Comparison of ENCODE assay signal across 15 cellular contexts in genomic region chr17:74742978-74743545, GRCh38. TPM values are rescaled to one million over a fixed set of nuclear protein-coding genes. Genes with fewer than 3 reads are reported as not detected.
A peak's percentile ranks its signal among the peaks of the same experiment; 100 is the strongest.
DNase-seq lines count a peak whose midpoint lies in the region; ATAC-seq lines count a peak whose summit lies in the region.
"Had no signal": no experiment of that assay in that cellular context is flagged by ENCODE, and none has a peak within 500 bp of the region (broad histone marks: within the 10 kb centered on the region; RNA-seq: fewer than 3 reads in every experiment).

No MANE protein-coding gene starts in this region.

- peak overlapping the region; percentile 82 for H3K27ac Mint-ChIP-seq in stimulated activated naive CD8-positive, alpha-beta T cell treated with anti-CD3 and anti-CD28 coated beads, Interleukin-15, Interleukin-2, amounts not matched to agents 100 ng/mL and 50 ng/mL, for 24 hours
- H3K27ac Mint-ChIP-seq in activated CD8-positive, alpha-beta T cell treated with anti-CD3 and anti-CD28 coated beads, Interleukin-2, amount 10 ng/mL, durations not matched to agents 7 days and 5 days = peak overlapping the region; percentile 97
- H3K27ac Mint-ChIP-seq in memory B cell = peak overlapping the region; percentile 87
- H3K27ac Mint-ChIP-seq: endodermal cell had no signal

- H3K36me3 Mint-ChIP-seq in stimulated activated naive CD8-positive, alpha-beta T cell treated with anti-CD3 and anti-CD28 coated beads, Interleukin-15, Interleukin-2, amounts not matched to agents 100 ng/mL and 50 ng/mL, for 24 hours (ENCODE audit: low read depth) = no peaks in the 10 kb centered on the region
- H3K36me3 Mint-ChIP-seq in activated CD8-positive, alpha-beta T cell treated with anti-CD3 and anti-CD28 coated beads, Interleukin-2, amount 10 ng/mL, durations not matched to agents 7 days and 5 days (ENCODE audit: low read depth) = peaks cover 18% of the 10 kb centered on the region
- H3K36me3 Mint-ChIP-seq in memory B cell = peaks cover 2% of the 10 kb centered on the region

- peaks cover 84% of the 10 kb centered on the region for H3K4me1 Mint-ChIP-seq in stimulated activated naive CD8-positive, alpha-beta T cell treated with anti-CD3 and anti-CD28 coated beads, Interleukin-15, Interleukin-2, amounts not matched to agents 100 ng/mL and 50 ng/mL, for 24 hours (ENCODE audit: low read depth)
- H3K4me1 Mint-ChIP-seq in activated CD8-positive, alpha-beta T cell treated with anti-CD3 and anti-CD28 coated beads, Interleukin-2, amount 10 ng/mL, durations not matched to agents 7 days and 5 days (ENCODE audit: low read depth) = peaks cover 93% of the 10 kb centered on the region
- H3K4me1 Mint-ChIP-seq in memory B cell = peaks cover 53% of the 10 kb centered on the region

- CTCF ChIA-PET in activated CD8-positive, alpha-beta T cell treated with anti-CD3 and anti-CD28 coated beads, Interleukin-2, amount 10 ng/mL, durations not matched to agents 7 days and 5 days (lab: Charles Lee) = interaction anchor here (0.9 to 2.8 kb wide), 10 partner anchors 9 to 119 kb away, joined by 3 to 41 read pairs (median 11); no protein-coding TSS in a partner anchor

- no peaks in the 10 kb centered on the region for H3K27me3 Mint-ChIP-seq in stimulated activated naive CD8-positive, alpha-beta T cell treated with anti-CD3 and anti-CD28 coated beads, Interleukin-15, Interleukin-2, amounts not matched to agents 100 ng/mL and 50 ng/mL, for 24 hours
- H3K27me3 Mint-ChIP-seq in activated CD8-positive, alpha-beta T cell treated with anti-CD3 and anti-CD28 coated beads, Interleukin-2, amount 10 ng/mL, durations not matched to agents 7 days and 5 days (ENCODE audit: low read depth) = no peaks in the 10 kb centered on the region
- no peaks in the 10 kb centered on the region for H3K27me3 Mint-ChIP-seq in memory B cell

- POLR2A ChIA-PET in activated CD8-positive, alpha-beta T cell treated with anti-CD3 and anti-CD28 coated beads, Interleukin-2, amount 10 ng/mL, durations not matched to agents 7 days and 5 days (lab: Charles Lee) = interaction anchor here (0.6 to 2.1 kb wide), 3 partner anchors 8 to 139 kb away, joined by 3 to 10 read pairs (median 4); partner anchors contain the start of gene FDXR

- no peak for DNase-seq in stimulated activated naive CD8-positive, alpha-beta T cell treated with anti-CD3 and anti-CD28 coated beads, Interleukin-15, Interleukin-2, amounts not matched to agents 100 U/mL and 50 U/mL, for 24 hours
- no peak for DNase-seq in activated CD8-positive, alpha-beta T cell treated with anti-CD3 and anti-CD28 coated beads, Interleukin-2, amount 10 ng/mL, durations not matched to agents 7 days and 5 days
- DNase-seq in memory B cell (ENCODE audit: low spot score in 2 of 2) (no peak), 8988T (no peak), OCI-M2 (lab: John Stamatoyannopoulos, UW; ENCODE audit: unreplicated experiment) (no peak)
- DNase-seq: brain microvascular endothelial cell, foreskin melanocyte, NCI-H2171 had no signal

- no peaks in the 10 kb centered on the region for H3K9me3 Mint-ChIP-seq in stimulated activated naive CD8-positive, alpha-beta T cell treated with anti-CD3 and anti-CD28 coated beads, Interleukin-15, Interleukin-2, amounts not matched to agents 100 ng/mL and 50 ng/mL, for 24 hours
- H3K9me3 Mint-ChIP-seq in activated CD8-positive, alpha-beta T cell treated with anti-CD3 and anti-CD28 coated beads, Interleukin-2, amount 10 ng/mL, durations not matched to agents 7 days and 5 days (ENCODE audit: insufficient read depth) = no peaks in the 10 kb centered on the region
- no peaks in the 10 kb centered on the region for H3K9me3 Mint-ChIP-seq in memory B cell
- H3K9me3 Mint-ChIP-seq: endodermal cell had no signal

- no peak for ATAC-seq in stimulated activated naive CD8-positive, alpha-beta T cell treated with anti-CD3 and anti-CD28 coated beads, Interleukin-15, Interleukin-2, amounts not matched to agents 100 U/mL and 50 U/mL, for 24 hours
- no peak for ATAC-seq in activated CD8-positive, alpha-beta T cell treated with anti-CD3 and anti-CD28 coated beads, Interleukin-2, amount 10 ng/mL, durations not matched to agents 7 days and 5 days
- no peak for ATAC-seq in memory B cell (ENCODE audit: low read depth)
- ATAC-seq in GM19467 (IDR thresholded peaks at IDR 0.05; ENCODE audit: unreplicated experiment) = no peak
- no peak for ATAC-seq in GM19395 (IDR thresholded peaks at IDR 0.05; ENCODE audit: unreplicated experiment)

- peak overlapping the region; percentile 6 for H3K4me3 Mint-ChIP-seq in stimulated activated naive CD8-positive, alpha-beta T cell treated with anti-CD3 and anti-CD28 coated beads, Interleukin-15, Interleukin-2, amounts not matched to agents 100 ng/mL and 50 ng/mL, for 24 hours
- peak overlapping the region; percentile 72 for H3K4me3 Mint-ChIP-seq in activated CD8-positive, alpha-beta T cell treated with anti-CD3 and anti-CD28 coated beads, Interleukin-2, amount 10 ng/mL, durations not matched to agents 7 days and 5 days
- H3K4me3 Mint-ChIP-seq in memory B cell = peak overlapping the region; percentile 55
- H3K4me3 Mint-ChIP-seq: endodermal cell had no signal

RNA-seq across cellular contexts. Expression of gene NHERF1, which starts 5.4 kb away (rescaled TPM):
- total RNA-seq in activated CD8-positive, alpha-beta T cell treated with anti-CD3 and anti-CD28 coated beads, Interleukin-2, amount 10 ng/mL, durations not matched to agents 7 days and 5 days = 100 to 1,000 TPM; 286 to 296 TPM

RNA-seq across cellular contexts. Expression of gene RAB37, which starts 6.0 kb away (rescaled TPM):
- total RNA-seq in activated CD8-positive, alpha-beta T cell treated with anti-CD3 and anti-CD28 coated beads, Interleukin-2, amount 10 ng/mL, durations not matched to agents 7 days and 5 days = 10 to 100 TPM; 19.1 to 19.6 TPM
- total RNA-seq: Daoy, osteocyte had no signal

RNA-seq across cellular contexts. Expression of gene CD300LF, which starts 30.3 kb away (rescaled TPM):
- not detected for total RNA-seq in activated CD8-positive, alpha-beta T cell treated with anti-CD3 and anti-CD28 coated beads, Interleukin-2, amount 10 ng/mL, durations not matched to agents 7 days and 5 days
- total RNA-seq: Daoy, endodermal cell, HT1080, osteocyte had no signal

RNA-seq across cellular contexts. Expression of gene NAT9, which starts 33.1 kb away (rescaled TPM):
- total RNA-seq in activated CD8-positive, alpha-beta T cell treated with anti-CD3 and anti-CD28 coated beads, Interleukin-2, amount 10 ng/mL, durations not matched to agents 7 days and 5 days = 10 to 100 TPM; 28.3 to 30.7 TPM

Comparison
In these comparisons a context has a peak if more than half of its experiments do, and no peak if none do; other contexts are left out.
1. H3K4me3 Mint-ChIP-seq: peak in every context shown above with its lines; median percentile 72 in activated CD8-positive, alpha-beta T cell treated with anti-CD3 and anti-CD28 coated beads, Interleukin-2, amount 10 ng/mL, durations not matched to agents 7 days and 5 days; 55 in memory B cell; 6 in stimulated activated naive CD8-positive, alpha-beta T cell treated with anti-CD3 and anti-CD28 coated beads, Interleukin-15, Interleukin-2, amounts not matched to agents 100 ng/mL and 50 ng/mL, for 24 hours.